Comparison of ENCODE assay signal across 1 cellular context in the genomic region with DNA sequence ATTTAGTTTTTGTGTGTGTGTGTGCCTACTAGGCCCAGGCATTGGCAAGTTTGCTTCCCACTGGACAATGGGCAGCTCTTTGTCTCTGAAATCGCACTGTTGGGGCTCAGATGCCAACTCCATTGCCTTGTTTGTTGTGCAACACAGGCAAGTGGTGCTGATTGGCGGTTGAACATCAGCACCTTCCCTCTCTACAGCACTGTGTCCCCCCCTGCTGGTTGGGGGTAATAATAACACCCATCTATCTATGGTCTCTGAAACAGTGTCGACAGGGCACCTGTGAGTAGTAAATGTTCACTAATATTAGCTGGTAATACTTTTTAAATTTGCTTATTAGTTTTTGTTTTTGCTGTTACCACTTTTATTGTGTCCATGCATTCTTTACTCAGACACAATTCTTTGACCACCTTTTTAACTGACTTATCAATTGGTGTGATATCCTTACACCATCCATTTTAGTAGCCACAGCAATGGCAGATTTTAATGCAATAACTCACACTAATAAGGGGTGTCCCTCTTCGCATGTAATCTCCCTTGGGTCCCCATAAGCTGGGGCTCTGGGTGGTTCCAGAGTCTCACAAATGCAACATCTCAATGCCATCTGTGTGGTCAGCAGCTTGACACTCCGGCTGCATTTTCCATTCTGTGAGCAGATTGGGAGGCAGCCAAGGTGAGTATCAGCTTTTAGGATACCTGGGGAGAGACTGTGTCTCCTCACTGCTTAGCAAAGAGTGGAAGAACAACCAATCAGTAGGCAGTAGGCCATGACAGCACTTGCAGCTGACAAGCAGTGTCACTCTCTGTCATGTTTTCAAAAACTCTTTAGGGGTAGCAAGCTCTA.
TF ChIP-seq lines count a peak whose summit lies in the region.

No MANE protein-coding gene starts in this region.

TF ChIP-seq in HepG2, 621 proteins besides CTCF, POLR2A, EP300 and RAD21 (continued from another document):
- TF ChIP-seq, protein P1, sequence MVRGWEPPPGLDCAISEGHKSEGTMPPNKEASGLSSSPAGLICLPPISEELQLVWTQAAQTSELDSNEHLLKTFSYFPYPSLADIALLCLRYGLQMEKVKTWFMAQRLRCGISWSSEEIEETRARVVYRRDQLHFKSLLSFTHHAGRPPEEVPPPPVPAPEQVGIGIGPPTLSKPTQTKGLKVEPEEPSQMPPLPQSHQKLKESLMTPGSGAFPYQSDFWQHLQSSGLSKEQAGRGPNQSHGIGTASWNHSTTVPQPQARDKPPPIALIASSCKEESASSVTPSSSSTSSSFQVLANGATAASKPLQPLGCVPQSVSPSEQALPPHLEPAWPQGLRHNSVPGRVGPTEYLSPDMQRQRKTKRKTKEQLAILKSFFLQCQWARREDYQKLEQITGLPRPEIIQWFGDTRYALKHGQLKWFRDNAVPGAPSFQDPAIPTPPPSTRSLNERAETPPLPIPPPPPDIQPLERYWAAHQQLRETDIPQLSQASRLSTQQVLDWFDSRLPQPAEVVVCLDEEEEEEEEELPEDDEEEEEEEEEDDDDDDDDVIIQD (CRISPR knock-in tag; IDR thresholded peaks at IDR 0.05; ENCODE audit: low read depth) = no peak
- no peak for TF ChIP-seq FOSL1 (CRISPR knock-in tag; IDR thresholded peaks at IDR 0.05; ENCODE audit: borderline replicate concordance)
- peak; percentile 68 for TF ChIP-seq NFYB (CRISPR knock-in tag; IDR thresholded peaks at IDR 0.05)
- TF ChIP-seq, protein P2, sequence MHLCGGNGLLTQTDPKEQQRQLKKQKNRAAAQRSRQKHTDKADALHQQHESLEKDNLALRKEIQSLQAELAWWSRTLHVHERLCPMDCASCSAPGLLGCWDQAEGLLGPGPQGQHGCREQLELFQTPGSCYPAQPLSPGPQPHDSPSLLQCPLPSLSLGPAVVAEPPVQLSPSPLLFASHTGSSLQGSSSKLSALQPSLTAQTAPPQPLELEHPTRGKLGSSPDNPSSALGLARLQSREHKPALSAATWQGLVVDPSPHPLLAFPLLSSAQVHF (CRISPR knock-in tag; IDR thresholded peaks at IDR 0.05) = no peak
- TF ChIP-seq CEBPB (IDR thresholded peaks at IDR 0.05; ENCODE audit: borderline replicate concordance, low read depth, low read length) = peak; percentile 71; the same call in 1 of the 2 replicates
TF ChIP-seq in HepG2: peak in this region for 8.
